In genomic region chr19:30171795-30172642, GRCh38 we compare ENCODE assay signal across 30 cellular contexts.
"Had no signal": no experiment of that assay in that cellular context is flagged by ENCODE, and none has a peak within 500 bp of the region (broad histone marks: within the 10 kb centered on the region; RNA-seq: fewer than 3 reads in every experiment).

No MANE protein-coding gene starts in this region.

- H3K27ac ChIP-seq: Peyer's patch had no signal

- H3K27me3 Mint-ChIP-seq: activated CD4-positive, alpha-beta memory T cell treated with anti-CD3 and anti-CD28 coated beads for 36 hours; activated CD8-positive, alpha-beta memory T cell treated with anti-CD3 and anti-CD28 coated beads, Interleukin-2, amount 10 ng/mL, durations not matched to agents 7 days and 5 days; activated naive CD4-positive, alpha-beta T cell treated with anti-CD3 and anti-CD28 coated beads, Interleukin-2, amount 10 ng/mL, durations not matched to agents 7 days and 5 days; activated naive CD8-positive, alpha-beta T cell; T-helper 17 cell had no signal

- H3K4me3 ChIP-seq: K562, Peyer's patch had no signal

- H3K36me3 Mint-ChIP-seq: activated CD4-positive, alpha-beta memory T cell treated with anti-CD3 and anti-CD28 coated beads for 36 hours; activated CD8-positive, alpha-beta memory T cell treated with anti-CD3 and anti-CD28 coated beads, Interleukin-2, amount 10 ng/mL, durations not matched to agents 7 days and 5 days; activated naive CD4-positive, alpha-beta T cell treated with anti-CD3 and anti-CD28 coated beads, Interleukin-2, amount 10 ng/mL, durations not matched to agents 7 days and 5 days; activated naive CD8-positive, alpha-beta T cell; brain; T-cell had no signal

- H3K4me3 Mint-ChIP-seq: activated CD4-positive, alpha-beta memory T cell treated with anti-CD3 and anti-CD28 coated beads for 36 hours; activated CD8-positive, alpha-beta memory T cell treated with anti-CD3 and anti-CD28 coated beads, Interleukin-2, amount 10 ng/mL, durations not matched to agents 7 days and 5 days; activated naive CD4-positive, alpha-beta T cell treated with anti-CD3 and anti-CD28 coated beads, Interleukin-2, amount 10 ng/mL, durations not matched to agents 7 days and 5 days; activated naive CD8-positive, alpha-beta T cell; activated naive CD8-positive, alpha-beta T cell treated with anti-CD3 and anti-CD28 coated beads, Interleukin-2, amount 50 U/mL, for 24 hours; brain; T-cell; T-helper 17 cell had no signal

- H3K4me1 Mint-ChIP-seq: activated CD8-positive, alpha-beta memory T cell treated with anti-CD3 and anti-CD28 coated beads, Interleukin-2, amount 10 ng/mL, durations not matched to agents 7 days and 5 days; activated naive CD4-positive, alpha-beta T cell treated with anti-CD3 and anti-CD28 coated beads, Interleukin-2, amount 10 ng/mL, durations not matched to agents 7 days and 5 days; activated naive CD8-positive, alpha-beta T cell treated with anti-CD3 and anti-CD28 coated beads, Interleukin-2, amount 50 U/mL, for 24 hours; brain; T-cell; T-helper 17 cell had no signal

- H3K27ac Mint-ChIP-seq: activated CD4-positive, alpha-beta memory T cell treated with anti-CD3 and anti-CD28 coated beads for 36 hours; activated CD8-positive, alpha-beta memory T cell treated with anti-CD3 and anti-CD28 coated beads, Interleukin-2, amount 10 ng/mL, durations not matched to agents 7 days and 5 days; activated naive CD4-positive, alpha-beta T cell treated with anti-CD3 and anti-CD28 coated beads, Interleukin-2, amount 10 ng/mL, durations not matched to agents 7 days and 5 days; activated naive CD8-positive, alpha-beta T cell; activated naive CD8-positive, alpha-beta T cell treated with anti-CD3 and anti-CD28 coated beads, Interleukin-2, amount 50 U/mL, for 24 hours; brain; T-cell; T-helper 17 cell had no signal

- H3K9me3 Mint-ChIP-seq: activated CD4-positive, alpha-beta memory T cell treated with anti-CD3 and anti-CD28 coated beads for 36 hours; activated naive CD4-positive, alpha-beta T cell treated with anti-CD3 and anti-CD28 coated beads, Interleukin-2, amount 10 ng/mL, durations not matched to agents 7 days and 5 days; activated naive CD8-positive, alpha-beta T cell treated with anti-CD3 and anti-CD28 coated beads, Interleukin-2, amount 50 U/mL, for 24 hours; brain; T-cell had no signal

- H3K9me3 ChIP-seq: Peyer's patch had no signal

- DNase-seq: activated CD4-positive, alpha-beta memory T cell treated with anti-CD3 and anti-CD28 coated beads for 36 hours; activated CD4-positive, alpha-beta T cell treated with anti-CD3 and anti-CD28 coated beads, Interleukin-2, amount 50 U/mL, for 1 hour; activated CD8-positive, alpha-beta memory T cell treated with anti-CD3 and anti-CD28 coated beads for 24 hours; activated CD8-positive, alpha-beta memory T cell treated with anti-CD3 and anti-CD28 coated beads, Interleukin-2, amount 10 ng/mL, durations not matched to agents 7 days and 5 days; activated CD8-positive, alpha-beta memory T cell treated with anti-CD3 and anti-CD28 coated beads, Interleukin-2, amount 50 U/mL, for 48 hours; activated effector memory CD4-positive, alpha-beta T cell treated with Interleukin-2 at 50 U/mL for 16 hours; activated naive CD4-positive, alpha-beta T cell treated with anti-CD3 and anti-CD28 coated beads, Interleukin-2, amount 10 ng/mL, durations not matched to agents 7 days and 5 days; activated naive CD8-positive, alpha-beta T cell treated with anti-CD3 and anti-CD28 coated beads, Interleukin-2, amount 50 U/mL, for 24 hours; activated T-cell treated with anti-CD3 and anti-CD28 coated beads, Interleukin-2, amount 50 U/mL, for 48 hours; anterior cingulate cortex; caudate nucleus; NCI-H1092 treated with DMSO at 0.1 percent for 48 hours; NCI-H1417 treated with DMSO at 0.1 percent for 48 hours; NCI-H187 treated with DMSO at 0.1 percent for 48 hours; NCI-H2081; NCI-H345; NCI-H510A; NCI-H748 treated with DMSO at 0.1 percent for 48 hours; NK-92 treated with Interleukin-12 subunit alpha and Interleukin-12 subunit beta, amount 100 ng/mL, for 24 hours; PC-3; Peyer's patch; RPMI8226; SIG-M5; T-cell; T-helper 17 cell; T-helper 9 cell had no signal

- ATAC-seq: activated CD8-positive, alpha-beta memory T cell treated with anti-CD3 and anti-CD28 coated beads, Interleukin-2, amount 10 ng/mL, durations not matched to agents 7 days and 5 days; activated naive CD8-positive, alpha-beta T cell treated with anti-CD3 and anti-CD28 coated beads, Interleukin-2, amount 50 U/mL, for 24 hours; K562; PC-3; SK-N-SH treated with all-trans-retinoic acid at 6 μM for 48 hours; T-cell; T-helper 17 cell had no signal

- H3K36me3 ChIP-seq: Peyer's patch had no signal

- H3K27me3 ChIP-seq: Peyer's patch had no signal
